ENCODE assay signal across 8 cellular contexts in the genomic region with DNA sequence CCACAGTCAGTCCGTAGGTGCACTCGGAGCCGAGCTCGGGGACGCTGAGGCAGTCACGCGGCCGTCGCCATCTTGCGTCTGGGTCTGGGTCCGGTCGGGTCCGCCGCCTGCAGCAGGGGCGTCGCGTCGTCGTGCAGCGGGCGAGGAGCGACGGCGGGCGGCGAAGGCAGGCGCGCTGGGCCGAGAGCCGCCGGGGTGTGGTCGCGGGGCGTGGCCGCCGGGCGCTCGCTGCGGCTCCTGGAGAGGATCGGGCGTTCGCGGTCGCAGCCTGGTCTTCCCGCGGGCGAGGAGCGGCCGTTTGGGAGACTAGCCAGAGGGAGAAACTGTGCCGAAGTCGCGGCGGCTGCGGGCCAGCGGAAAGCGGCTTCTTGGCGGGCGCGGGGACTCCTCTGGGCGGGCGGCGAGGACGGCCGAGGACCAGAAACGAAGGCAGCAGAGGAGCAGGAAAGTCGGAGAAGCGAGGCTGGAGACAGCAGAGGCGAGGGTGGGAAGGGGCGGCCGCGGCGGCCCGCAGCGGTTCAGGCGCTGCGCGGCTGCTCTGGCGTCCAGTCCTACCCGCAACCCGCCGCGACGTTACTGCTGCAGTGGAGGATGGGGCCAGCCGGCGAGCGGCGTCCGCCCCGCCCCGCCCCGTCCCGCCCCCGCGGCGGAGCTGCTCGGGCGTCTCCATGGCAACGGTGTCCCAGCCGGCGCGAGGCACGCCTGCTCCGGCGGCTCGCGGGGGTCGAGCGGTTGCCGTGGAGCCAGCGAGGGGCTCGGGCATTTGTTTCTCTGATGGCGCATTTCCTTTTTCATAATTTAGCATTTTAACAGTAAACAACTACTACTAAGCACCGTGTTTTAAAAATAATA. TPM values are rescaled to one million over a fixed set of nuclear protein-coding genes. Genes with fewer than 3 reads are reported as not detected.
DNase-seq lines count a peak whose midpoint lies in the region; ATAC-seq and TF ChIP-seq lines count a peak whose summit lies in the region.

A gene with protein sequence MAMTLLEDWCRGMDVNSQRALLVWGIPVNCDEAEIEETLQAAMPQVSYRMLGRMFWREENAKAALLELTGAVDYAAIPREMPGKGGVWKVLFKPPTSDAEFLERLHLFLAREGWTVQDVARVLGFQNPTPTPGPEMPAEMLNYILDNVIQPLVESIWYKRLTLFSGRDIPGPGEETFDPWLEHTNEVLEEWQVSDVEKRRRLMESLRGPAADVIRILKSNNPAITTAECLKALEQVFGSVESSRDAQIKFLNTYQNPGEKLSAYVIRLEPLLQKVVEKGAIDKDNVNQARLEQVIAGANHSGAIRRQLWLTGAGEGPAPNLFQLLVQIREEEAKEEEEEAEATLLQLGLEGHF (minus strand): TSS at position 581 of the 852 bp plus-strand sequence. CDS start 745 bp downstream, outside the sequence.

- no peaks in the 10 kb centered on the region for H3K27me3 Mint-ChIP-seq in activated CD4-positive, alpha-beta T cell treated with anti-CD3 and anti-CD28 coated beads, Interleukin-2, amount 10 ng/mL, durations not matched to agents 7 days and 5 days

- POLR2A ChIA-PET in activated CD4-positive, alpha-beta T cell treated with anti-CD3 and anti-CD28 coated beads, Interleukin-2, amount 10 ng/mL, durations not matched to agents 7 days and 5 days (lab: Charles Lee): no interaction called here

- H3K4me3 ChIP-seq in coronary artery: peak within 1 kb of the TSS; percentile 78

- CTCF ChIA-PET in activated CD4-positive, alpha-beta T cell treated with anti-CD3 and anti-CD28 coated beads, Interleukin-2, amount 10 ng/mL, durations not matched to agents 7 days and 5 days (lab: Charles Lee): interaction anchor here (1.2 to 2.4 kb wide), 2 partner anchors 10 to 15 kb away, joined by 4 to 9 read pairs; no protein-coding TSS in a partner anchor

- peak; percentile 56 for ATAC-seq in HG03457 (IDR thresholded peaks at IDR 0.05; ENCODE audit: unreplicated experiment)

- H3K4me1 Mint-ChIP-seq in activated CD4-positive, alpha-beta T cell treated with anti-CD3 and anti-CD28 coated beads, Interleukin-2, amount 10 ng/mL, durations not matched to agents 7 days and 5 days: peaks cover 21% of the 10 kb centered on the region

- H3K27ac ChIP-seq in coronary artery: peak within 1 kb of the TSS; percentile 92 to 94

- no peaks in the 10 kb centered on the region for H3K9me3 Mint-ChIP-seq in activated CD4-positive, alpha-beta T cell treated with anti-CD3 and anti-CD28 coated beads, Interleukin-2, amount 10 ng/mL, durations not matched to agents 7 days and 5 days

- H3K36me3 Mint-ChIP-seq in activated CD4-positive, alpha-beta T cell treated with anti-CD3 and anti-CD28 coated beads, Interleukin-2, amount 10 ng/mL, durations not matched to agents 7 days and 5 days (ENCODE audit: low read depth): peaks cover 31% of the 10 kb centered on the region

- peak within 1 kb of the TSS; percentile 92 for H3K27ac Mint-ChIP-seq in activated CD4-positive, alpha-beta T cell treated with anti-CD3 and anti-CD28 coated beads, Interleukin-2, amount 10 ng/mL, durations not matched to agents 7 days and 5 days

- TF ChIP-seq CTCF in coronary artery (IDR thresholded peaks at IDR 0.05): no peak

- H3K4me3 Mint-ChIP-seq in activated CD4-positive, alpha-beta T cell treated with anti-CD3 and anti-CD28 coated beads, Interleukin-2, amount 10 ng/mL, durations not matched to agents 7 days and 5 days: peak within 1 kb of the TSS; percentile 87

- DNase-seq in AML-193 (lab: John Stamatoyannopoulos, UW): peak; percentile 71 to 72
- peak; percentile 98 for DNase-seq in GM19240 (ENCODE audit: insufficient read length, low spot score)
- DNase-seq in NCI-H524 treated with DMSO at 0.1 percent for 48 hours (lab: John Stamatoyannopoulos, UW): peak; percentile 61
- peak; percentile 87 for DNase-seq in activated CD4-positive, alpha-beta T cell treated with anti-CD3 and anti-CD28 coated beads, Interleukin-2, amount 10 ng/mL, durations not matched to agents 7 days and 5 days
- DNase-seq in coronary artery (ENCODE audit: low spot score): peak; percentile 89
- peak; percentile 96 for DNase-seq in left kidney (ENCODE audit: low read depth, low spot score)
- DNase-seq in stimulated activated CD4-positive, alpha-beta T cell treated with anti-CD3 and anti-CD28 coated beads, Interleukin-1b, Interleukin-23, amount 100 ng/mL, for 48 hours: peak; percentile 85

RNA-seq across cellular contexts. Expression of the gene that starts here (rescaled TPM):
- 10 to 100 TPM; 23.3 to 25.9 TPM for total RNA-seq in activated CD4-positive, alpha-beta T cell treated with anti-CD3 and anti-CD28 coated beads, Interleukin-2, amount 10 ng/mL, durations not matched to agents 7 days and 5 days

Comparison
In these comparisons a context has a peak if more than half of its experiments do, and no peak if none do; other contexts are left out.
1. Peak in every context shown above with its lines: DNase-seq, ATAC-seq, H3K4me3 ChIP-seq and H3K27ac ChIP-seq.